In genomic region chr20:63128956-63129355, GRCh38 we compare ENCODE assay signal across 30 cellular contexts.
DNase-seq lines count a peak whose midpoint lies in the region; ATAC-seq and TF ChIP-seq lines count a peak whose summit lies in the region.
"Had no signal": no experiment of that assay in that cellular context is flagged by ENCODE, and none has a peak within 500 bp of the region (broad histone marks: within the 10 kb centered on the region; RNA-seq: fewer than 3 reads in every experiment).

No MANE protein-coding gene starts in this region.

- H3K4me3 ChIP-seq in neuronal stem cell (ENCODE audit: low read length in 2 of 2), result no peak overlapping the region
- H3K4me3 ChIP-seq in aorta (ENCODE audit: low read length in 2 of 2), result no peak overlapping the region
- H3K4me3 ChIP-seq: GM12878, psoas muscle had no signal

- H2BK120ac ChIP-seq in neuronal stem cell (ENCODE audit: low read depth, low read length), result no peak overlapping the region

- H3K27ac ChIP-seq in neuronal stem cell (replicated peaks; ENCODE audit: low read length) (no peak overlapping the region), aorta (ENCODE audit: low read depth in 1 of 2, low read length in 2 of 2) (no peak overlapping the region)
- H3K27ac ChIP-seq: HL-60, KMS-11, psoas muscle had no signal

- H2BK15ac ChIP-seq in neuronal stem cell (ENCODE audit: low read length), result no peak overlapping the region

- H3K36me3 ChIP-seq in neuronal stem cell (replicated peaks in 1 of 2; ENCODE audit: control insufficient read depth in 2 of 2, insufficient read depth in 2 of 2, low read length in 2 of 2), result no peaks in the 10 kb centered on the region
- no peaks in the 10 kb centered on the region for H3K36me3 ChIP-seq in aorta (ENCODE audit: control insufficient read depth in 1 of 2, insufficient read depth in 2 of 2, low read length in 1 of 2)

- H3K27me3 ChIP-seq in neuronal stem cell (ENCODE audit: control insufficient read depth in 3 of 3, insufficient read depth in 3 of 3, low read depth in 1 of 3, low read length in 3 of 3), result peaks cover 0 to 67% (median 0%) of the 10 kb centered on the region in 3 experiments
- no peaks in the 10 kb centered on the region for H3K27me3 ChIP-seq in aorta (ENCODE audit: control insufficient read depth in 1 of 2, insufficient read depth in 2 of 2, low read length in 1 of 2)

- no peak overlapping the region for H3K4me2 ChIP-seq in neuronal stem cell (ENCODE audit: insufficient read depth, low read length, poor library complexity, severe bottlenecking)
- H3K4me2 ChIP-seq: KMS-11 had no signal

- H3K4me3 Mint-ChIP-seq in chondrocyte (ENCODE audit: unreplicated experiment), result no peak overlapping the region
- H3K4me3 Mint-ChIP-seq: activated CD8-positive, alpha-beta T cell treated with anti-CD3 and anti-CD28 coated beads, Interleukin-2, amount 10 ng/mL, durations not matched to agents 7 days and 5 days; B cell; CD8-positive, alpha-beta memory T cell; immature natural killer cell; stimulated activated naive B cell treated with anti-CD40 and anti-IgM and Interleukin-4, amounts not matched to agents 10 μg/mL and 1 μg/mL and 100 μg/mL, for 72 hours; T-helper 2 cell treated with Interferon-gamma antibody and Interleukin-4, amounts not matched to agents 5 μg/mL and 100 μg/mL, for 36 hours had no signal

- H3K23ac ChIP-seq in neuronal stem cell (ENCODE audit: low read depth, low read length, poor library complexity), result peak overlapping the region; percentile 57

- no peak overlapping the region for H2AFZ ChIP-seq in neuronal stem cell (ENCODE audit: low read length)

- no peak overlapping the region for H3K4ac ChIP-seq in neuronal stem cell (ENCODE audit: low read length)

- TF ChIP-seq CTCF in chondrocyte (IDR thresholded peaks at IDR 0.05), result no peak

- no CpG with 5 or more reads among the region's 17 CpGs for WGBS in neuronal stem cell (ENCODE audit: extremely low coverage in 2 of 2, insufficient read length in 2 of 2, insufficient replicate concordance in 1 of 2), 2 donors
- WGBS in aorta, 2 donors, result 84 to 85% methylated on average over 17 of the region's 17 CpGs

- H3K27ac Mint-ChIP-seq in chondrocyte (ENCODE audit: unreplicated experiment), result no peak overlapping the region
- H3K27ac Mint-ChIP-seq: activated CD8-positive, alpha-beta T cell treated with anti-CD3 and anti-CD28 coated beads, Interleukin-2, amount 10 ng/mL, durations not matched to agents 7 days and 5 days; activated T-helper 2 cell treated with anti-CD3 and anti-CD28 coated beads, Interferon-gamma antibody, Interleukin-2, Interleukin-4, amounts not matched to agents 10 μg/mL and 5 μg/mL and 100 μg/mL, durations not matched to agents 14 hours and 24 hours and 36 hours; B cell; CD8-positive, alpha-beta memory T cell; immature natural killer cell; naive B cell; stimulated activated naive B cell treated with anti-CD40 and anti-IgM and Interleukin-4, amounts not matched to agents 10 μg/mL and 1 μg/mL and 100 μg/mL, for 72 hours; T-helper 2 cell treated with Interferon-gamma antibody and Interleukin-4, amounts not matched to agents 5 μg/mL and 100 μg/mL, for 36 hours had no signal

- H3K4me1 Mint-ChIP-seq in chondrocyte (ENCODE audit: low read depth), result no peaks in the 10 kb centered on the region
- H3K4me1 Mint-ChIP-seq: B cell; CD8-positive, alpha-beta memory T cell; immature natural killer cell; naive B cell; stimulated activated naive B cell treated with anti-CD40 and anti-IgM and Interleukin-4, amounts not matched to agents 10 μg/mL and 1 μg/mL and 100 μg/mL, for 72 hours had no signal

- H2BK5ac ChIP-seq in neuronal stem cell (ENCODE audit: low read length), result no peak overlapping the region

- peak overlapping the region; percentile 32 for H2AK5ac ChIP-seq in neuronal stem cell (ENCODE audit: low read depth, low read length)

- ATAC-seq in left cardiac atrium (no peak), Right ventricle myocardium inferior (no peak), aorta (ENCODE audit: low FRiP score) (no peak), GM18867 (IDR thresholded peaks at IDR 0.05; ENCODE audit: unreplicated experiment) (no peak), GM19452 (IDR thresholded peaks at IDR 0.05; ENCODE audit: unreplicated experiment) (no peak)
- ATAC-seq: activated CD8-positive, alpha-beta T cell treated with anti-CD3 and anti-CD28 coated beads, Interleukin-2, amount 10 ng/mL, durations not matched to agents 7 days and 5 days; GM12878; left lobe of liver; psoas muscle; stimulated activated naive B cell treated with anti-CD40 and anti-IgM and Interleukin-4, amounts not matched to agents 10 μg/mL and 1 μg/mL and 100 μg/mL, for 72 hours had no signal

- peak overlapping the region; percentile 44 for H3K18ac ChIP-seq in neuronal stem cell (ENCODE audit: low read length)

- no peak overlapping the region for H3K9ac ChIP-seq in neuronal stem cell (ENCODE audit: low read depth, low read length, poor library complexity)
- H3K9ac ChIP-seq: KMS-11 had no signal

- no peak overlapping the region for H4K91ac ChIP-seq in neuronal stem cell (ENCODE audit: low read depth, low read length, poor library complexity)

- H3K4me1 ChIP-seq in neuronal stem cell (ENCODE audit: control insufficient read depth in 2 of 2, insufficient read depth in 1 of 2, low read depth in 1 of 2, low read length in 2 of 2), result peaks cover 7 to 11% of the 10 kb centered on the region in 2 donors
- H3K4me1 ChIP-seq in aorta (ENCODE audit: control insufficient read depth in 1 of 2, insufficient read depth in 2 of 2, low read length in 2 of 2), result no peaks in the 10 kb centered on the region
- H3K4me1 ChIP-seq: psoas muscle had no signal

- no peaks in the 10 kb centered on the region for H3K79me1 ChIP-seq in neuronal stem cell (ENCODE audit: low read depth, low read length)

- peaks cover 15% of the 10 kb centered on the region for H3K27me3 Mint-ChIP-seq in chondrocyte (ENCODE audit: low read depth)

- no peak overlapping the region for H3K14ac ChIP-seq in neuronal stem cell (ENCODE audit: low read length)

- intact Hi-C loops in left cardiac atrium (cut with DNase I) (no loop called here), Right ventricle myocardium inferior (cut with DNase I) (no loop called here), aorta (cut with DNase I) (no loop called here)

- H4K8ac ChIP-seq in neuronal stem cell (ENCODE audit: low read depth, low read length), result no peak overlapping the region

- no peaks in the 10 kb centered on the region for H3K36me3 Mint-ChIP-seq in chondrocyte (ENCODE audit: low read depth)
- H3K36me3 Mint-ChIP-seq: CD8-positive, alpha-beta memory T cell; immature natural killer cell; stimulated activated naive B cell treated with anti-CD40 and anti-IgM and Interleukin-4, amounts not matched to agents 10 μg/mL and 1 μg/mL and 100 μg/mL, for 72 hours had no signal

- H2BK12ac ChIP-seq in neuronal stem cell (ENCODE audit: low read length), result no peak overlapping the region

- H3K9me3 ChIP-seq in neuronal stem cell (replicated peaks in 1 of 2; ENCODE audit: control insufficient read depth in 2 of 2, insufficient read depth in 1 of 2, low read depth in 1 of 2, low read length in 2 of 2) (no peaks in the 10 kb centered on the region), aorta (ENCODE audit: control insufficient read depth, low read length) (peaks cover 1% of the 10 kb centered on the region)
- H3K9me3 ChIP-seq: psoas muscle had no signal

- no peaks in the 10 kb centered on the region for H3K9me3 Mint-ChIP-seq in chondrocyte (ENCODE audit: low read depth)
- H3K9me3 Mint-ChIP-seq: activated T-helper 2 cell treated with anti-CD3 and anti-CD28 coated beads, Interferon-gamma antibody, Interleukin-2, Interleukin-4, amounts not matched to agents 10 μg/mL and 5 μg/mL and 100 μg/mL, durations not matched to agents 14 hours and 24 hours and 36 hours; CD8-positive, alpha-beta memory T cell; immature natural killer cell; stimulated activated naive B cell treated with anti-CD40 and anti-IgM and Interleukin-4, amounts not matched to agents 10 μg/mL and 1 μg/mL and 100 μg/mL, for 72 hours; T-helper 2 cell treated with Interferon-gamma antibody and Interleukin-4, amounts not matched to agents 5 μg/mL and 100 μg/mL, for 36 hours had no signal

- DNase-seq in left cardiac atrium, result peak; percentile 11
- DNase-seq in Right ventricle myocardium inferior (ENCODE audit: missing footprints), result no peak
- DNase-seq in chondrocyte (ENCODE audit: low spot score), result peak; percentile 74
- DNase-seq in neuronal stem cell (ENCODE audit: low spot score), result no peak
- DNase-seq in aorta, result peak; percentile 17 to 64
- DNase-seq: activated CD8-positive, alpha-beta T cell treated with anti-CD3 and anti-CD28 coated beads, Interleukin-2, amount 10 ng/mL, durations not matched to agents 7 days and 5 days; activated T-cell treated with anti-CD3 and anti-CD28 coated beads for 4 hours; caudate nucleus; cortex of kidney; effector memory CD4-positive, alpha-beta T cell; immature natural killer cell; MM.1S; naive B cell; NCI-H1417; NCI-H2081; NCI-H526 treated with DMSO at 0.1 percent for 48 hours; nucleus accumbens; SIG-M5; stimulated activated naive B cell treated with anti-CD40 and anti-IgM and Interleukin-4, amounts not matched to agents 10 μg/mL and 1 μg/mL and 100 μg/mL, for 72 hours had no signal

Comparison
In these comparisons a context has a peak if more than half of its experiments do, and no peak if none do; other contexts are left out.
1. DNase-seq: peak in left cardiac atrium (single experiment), chondrocyte (single experiment) and aorta (2 of 2); none in Right ventricle myocardium inferior (single experiment) and neuronal stem cell (single experiment).